Comparison of ENCODE assay signal across 9 cellular contexts in genomic region chr14:58171090-58171489, GRCh38.
DNase-seq lines count a peak whose midpoint lies in the region; ATAC-seq and TF ChIP-seq lines count a peak whose summit lies in the region.
"Had no signal": no experiment of that assay in that cellular context is flagged by ENCODE, and none has a peak within 500 bp of the region (broad histone marks: within the 10 kb centered on the region; RNA-seq: fewer than 3 reads in every experiment).

No MANE protein-coding gene starts in this region.

- no peaks in the 10 kb centered on the region for H3K36me3 ChIP-seq in brain microvascular endothelial cell (replicated peaks)
- H3K36me3 ChIP-seq: BLaER1 had no signal

- in situ Hi-C loops in brain microvascular endothelial cell (cut with HindIII; ENCODE audit: low pct_ligation_motif_present, low sequenced_read_pairs), result no loop called here

- TF ChIP-seq CTCF in brain microvascular endothelial cell (IDR thresholded peaks at IDR 0.05; ENCODE audit: low read depth, low read length, missing control alignments), result no peak

- peak; percentile 73 for DNase-seq in NK-92 treated with Interleukin-12 subunit alpha and Interleukin-12 subunit beta, amount 100 ng/mL, for 24 hours (lab: John Stamatoyannopoulos, UW)
- DNase-seq in NK-92 (lab: John Stamatoyannopoulos, UW; ENCODE audit: unreplicated experiment), result no peak
- DNase-seq in MV-4-11 (lab: John Stamatoyannopoulos, UW), result peak; percentile 82
- peak; percentile 80 for DNase-seq in SHP77 treated with DMSO at 0.1 percent for 48 hours (lab: John Stamatoyannopoulos, UW)
- DNase-seq in brain microvascular endothelial cell, result peak; percentile 80
- peak; percentile 97 for DNase-seq in iPS-NIHi7 (ENCODE audit: extremely low spot score)
- peak; percentile 71 for DNase-seq in stimulated activated CD4-positive, alpha-beta T cell treated with anti-CD3 and anti-CD28 coated beads, Interleukin-1b, Interleukin-23, amount 100 ng/mL, for 48 hours

- peak; percentile 73 for ATAC-seq in HG02623 (IDR thresholded peaks at IDR 0.05; ENCODE audit: unreplicated experiment)

- no peak overlapping the region for H3K4me3 ChIP-seq in brain microvascular endothelial cell (ENCODE audit: low read depth, low read length)
- H3K4me3 ChIP-seq: BLaER1 had no signal

- no peaks in the 10 kb centered on the region for H3K27me3 ChIP-seq in brain microvascular endothelial cell (replicated peaks)
- H3K27me3 ChIP-seq: BLaER1 had no signal

- no peak overlapping the region for H3K27ac ChIP-seq in brain microvascular endothelial cell
- H3K27ac ChIP-seq: BLaER1 had no signal
